In the genomic region with DNA sequence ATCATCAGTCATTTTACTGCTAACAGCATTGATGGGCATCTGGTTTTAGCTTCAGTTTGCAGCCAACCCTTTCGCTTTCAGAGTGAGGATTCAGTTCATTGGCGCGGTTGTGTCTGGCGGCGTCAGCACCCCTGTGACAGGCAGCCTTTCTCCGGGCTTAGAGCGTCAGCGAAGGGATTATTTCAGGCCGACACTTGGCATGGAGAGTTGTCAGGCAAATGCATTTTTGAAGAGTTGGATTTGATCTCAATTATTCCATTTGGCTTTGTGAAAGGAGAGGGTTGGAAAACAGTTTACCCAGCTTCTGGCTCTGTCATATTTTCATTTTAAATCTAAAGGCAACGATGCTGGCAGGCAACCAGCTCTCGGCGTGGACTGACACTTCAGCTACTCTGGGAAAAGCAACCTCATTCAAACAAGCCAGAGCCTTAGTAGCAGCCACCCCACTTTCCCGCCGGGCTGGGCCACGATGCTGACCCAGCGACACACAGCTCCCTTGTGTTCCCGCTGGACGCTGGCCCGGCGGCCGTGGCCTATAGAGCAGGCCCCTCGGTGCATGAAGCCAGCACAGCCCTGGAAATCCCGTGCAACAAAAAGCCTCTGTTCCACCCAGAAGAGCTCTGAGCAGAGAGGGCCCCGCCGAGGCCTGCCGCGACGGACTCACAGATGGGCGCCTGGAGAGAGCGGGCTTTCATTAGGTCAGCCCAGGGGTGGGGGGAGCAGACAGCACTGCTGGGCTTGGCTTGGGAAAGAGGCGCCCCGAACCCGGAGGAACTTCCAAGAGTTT, we compare ENCODE assay signal across 9 cellular contexts. TPM values are rescaled to one million over a fixed set of nuclear protein-coding genes. Genes with fewer than 3 reads are reported as not detected.
DNase-seq lines count a peak whose midpoint lies in the region; ATAC-seq lines count a peak whose summit lies in the region.
"Had no signal": no experiment of that assay in that cellular context is flagged by ENCODE, and none has a peak within 500 bp of the region (broad histone marks: within the 10 kb centered on the region; RNA-seq: fewer than 3 reads in every experiment).

No MANE protein-coding gene starts in this region.

- peak; percentile 59 for DNase-seq in D341Med (ENCODE audit: low spot score)
- peak; percentile 60 for DNase-seq in NCI-H774 (lab: John Stamatoyannopoulos, UW)
- peak; percentile 57 for DNase-seq in fibroblast of peridontal ligament (ENCODE audit: extremely low read depth)
- peak; percentile 41 to 98 (median 94) for DNase-seq in nucleus accumbens (lab: John Stamatoyannopoulos, UW)
- DNase-seq in SIG-M5 treated with dmso at 0.1 percent for 504 hours (lab: John Stamatoyannopoulos, UW; ENCODE audit: unreplicated experiment) = no peak
- DNase-seq in left colon = no peak
- DNase-seq in activated naive CD4-positive, alpha-beta T cell treated with Interleukin-2 at 50 U/mL for 16 hours = no peak
- DNase-seq: activated gamma-delta T cell treated with Interleukin-2 at 50 U/mL for 16 hours had no signal

- ATAC-seq in HG02970 (IDR thresholded peaks at IDR 0.05; ENCODE audit: low FRiP score, unreplicated experiment) = no peak
- no peak for ATAC-seq in left colon

- intact Hi-C loops in left colon (cut with DNase I, micrococcal nuclease) = no loop called here

RNA-seq across cellular contexts. Expression of a gene that starts 28.9 kb away (rescaled TPM):
- 10 to 100 TPM; 13.8 to 16.7 TPM for total RNA-seq in left colon

Comparison
In these comparisons a context has a peak if more than half of its experiments do, and no peak if none do; other contexts are left out.
1. DNase-seq: peak in D341Med (single experiment), NCI-H774 (single experiment), fibroblast of peridontal ligament (single experiment) and nucleus accumbens (56 of 56); none in SIG-M5 treated with dmso at 0.1 percent for 504 hours (single experiment), left colon (0 of 2) and activated naive CD4-positive, alpha-beta T cell treated with Interleukin-2 at 50 U/mL for 16 hours (single experiment).